Comparison of ENCODE assay signal across 16 cellular contexts in the genomic region with DNA sequence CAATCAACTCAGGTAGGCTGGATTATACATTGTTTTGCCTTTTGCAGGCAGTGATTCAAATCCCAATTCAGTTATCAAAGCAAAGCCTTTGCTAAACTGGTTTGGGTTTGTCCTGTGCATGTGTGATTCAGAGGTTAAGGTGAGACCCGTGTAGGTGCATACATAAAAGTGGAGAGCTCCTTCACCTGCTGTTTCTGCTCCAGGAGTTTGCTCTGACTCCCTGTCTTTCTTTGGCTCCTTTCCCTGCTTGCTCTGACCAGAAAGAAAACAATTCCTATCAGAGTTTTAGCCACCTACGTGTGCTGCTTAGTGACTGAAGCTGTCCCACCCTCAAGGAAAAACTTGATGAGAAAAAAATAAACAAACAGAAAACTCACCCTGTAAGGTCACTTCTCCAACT.
DNase-seq lines count a peak whose midpoint lies in the region; ATAC-seq and TF ChIP-seq lines count a peak whose summit lies in the region.
"Had no signal": no experiment of that assay in that cellular context is flagged by ENCODE, and none has a peak within 500 bp of the region (broad histone marks: within the 10 kb centered on the region; RNA-seq: fewer than 3 reads in every experiment).

No MANE protein-coding gene starts in this region.

- peaks cover 27% of the 10 kb centered on the region for H3K4me1 Mint-ChIP-seq in Calu3 (ENCODE audit: low read depth, unreplicated experiment)
- H3K4me1 Mint-ChIP-seq: activated naive CD4-positive, alpha-beta T cell treated with anti-CD3 and anti-CD28 coated beads, Interleukin-2, amount 10 ng/mL, durations not matched to agents 7 days and 5 days had no signal

- no peaks in the 10 kb centered on the region for H3K9me3 Mint-ChIP-seq in Calu3 (ENCODE audit: low read depth, unreplicated experiment)
- H3K9me3 Mint-ChIP-seq: activated naive CD4-positive, alpha-beta T cell treated with anti-CD3 and anti-CD28 coated beads, Interleukin-2, amount 10 ng/mL, durations not matched to agents 7 days and 5 days had no signal

- peak; percentile 17 for DNase-seq in Calu3
- DNase-seq in NCI-H774 (lab: John Stamatoyannopoulos, UW), result peak; percentile 39
- peak; percentile 46 for DNase-seq in mucosa of gallbladder (ENCODE audit: low spot score)
- no peak for DNase-seq in left ventricle myocardium superior
- DNase-seq in T1000 (lab: John Stamatoyannopoulos, UW), result no peak
- DNase-seq: activated naive CD4-positive, alpha-beta T cell treated with anti-CD3 and anti-CD28 coated beads, Interleukin-2, amount 10 ng/mL, durations not matched to agents 7 days and 5 days; brain microvascular endothelial cell; heart right ventricle; islet precursor cell; NCI-H1092 treated with DMSO at 0.1 percent for 48 hours; NCI-H2107; NCI-H748 treated with DMSO at 0.1 percent for 48 hours; sigmoid colon had no signal

- intact Hi-C loops in Calu3 (cut with micrococcal nuclease; ENCODE audit: unreplicated experiment), result no loop called here
- intact Hi-C loops in left ventricle myocardium superior (cut with micrococcal nuclease), result no loop called here

- peak overlapping the region; percentile 31 for H3K27ac Mint-ChIP-seq in Calu3 (ENCODE audit: unreplicated experiment)
- H3K27ac Mint-ChIP-seq: activated naive CD4-positive, alpha-beta T cell treated with anti-CD3 and anti-CD28 coated beads, Interleukin-2, amount 10 ng/mL, durations not matched to agents 7 days and 5 days had no signal

- no peaks in the 10 kb centered on the region for H3K36me3 Mint-ChIP-seq in Calu3 (ENCODE audit: insufficient read depth, unreplicated experiment)
- H3K36me3 Mint-ChIP-seq: activated naive CD4-positive, alpha-beta T cell treated with anti-CD3 and anti-CD28 coated beads, Interleukin-2, amount 10 ng/mL, durations not matched to agents 7 days and 5 days had no signal

- no peaks in the 10 kb centered on the region for H3K27me3 Mint-ChIP-seq in Calu3 (ENCODE audit: unreplicated experiment)
- H3K27me3 Mint-ChIP-seq: activated naive CD4-positive, alpha-beta T cell treated with anti-CD3 and anti-CD28 coated beads, Interleukin-2, amount 10 ng/mL, durations not matched to agents 7 days and 5 days had no signal

- ATAC-seq in esophagus mucosa (peak; percentile 90), left ventricle myocardium superior (no peak), GM18502 (IDR thresholded peaks at IDR 0.05; ENCODE audit: poor library complexity, unreplicated experiment) (no peak), GM18858 (IDR thresholded peaks at IDR 0.05; ENCODE audit: unreplicated experiment) (no peak)
- ATAC-seq: heart right ventricle had no signal

- peak overlapping the region; percentile 48 for H3K4me3 Mint-ChIP-seq in Calu3 (ENCODE audit: low read depth, unreplicated experiment)
- H3K4me3 Mint-ChIP-seq: activated naive CD4-positive, alpha-beta T cell treated with anti-CD3 and anti-CD28 coated beads, Interleukin-2, amount 10 ng/mL, durations not matched to agents 7 days and 5 days had no signal

- CTCF ChIA-PET in Calu3 (lab: Charles Lee), result no interaction called here

- no TSS peak for BruUV-seq in Calu3 (replicated peaks; lab: Mats Ljungman, UMichigan)

- no peak for TF ChIP-seq CTCF in Calu3 (IDR thresholded peaks at IDR 0.05; ENCODE audit: unreplicated experiment)

Comparison
In these comparisons a context has a peak if more than half of its experiments do, and no peak if none do; other contexts are left out.
1. DNase-seq: peak in Calu3 (single experiment), NCI-H774 (single experiment) and mucosa of gallbladder (single experiment); none in left ventricle myocardium superior (single experiment) and T1000 (single experiment).